24 cellular contexts compared by ENCODE assay signal in the genomic region with DNA sequence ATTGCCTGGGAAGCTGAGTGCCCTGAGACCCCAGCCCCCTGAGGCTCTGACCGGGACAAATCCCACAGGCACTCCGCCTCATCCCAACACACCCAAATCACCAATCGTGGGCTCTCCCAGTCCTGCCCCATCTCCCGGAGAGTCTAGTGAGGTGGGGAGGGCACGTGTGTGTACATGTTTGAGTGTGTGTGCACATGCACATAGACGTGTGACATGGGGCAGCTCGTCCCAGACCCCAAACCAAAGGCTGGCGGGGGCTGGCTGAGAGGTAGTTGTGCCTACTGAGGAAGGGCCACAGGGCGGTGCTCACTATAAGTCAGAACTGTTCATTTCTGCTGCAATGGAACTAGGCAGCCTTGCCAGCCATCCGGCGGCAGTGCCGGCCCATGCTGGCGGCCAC. TPM values are rescaled to one million over a fixed set of nuclear protein-coding genes. Genes with fewer than 3 reads are reported as not detected.
"Had no signal": no experiment of that assay in that cellular context is flagged by ENCODE, and none has a peak within 500 bp of the region (broad histone marks: within the 10 kb centered on the region; RNA-seq: fewer than 3 reads in every experiment).

No MANE protein-coding gene starts in this region.

- H3K27me3 ChIP-seq: SJSA1 had no signal

- H3K27ac ChIP-seq: adrenal gland, RWPE1, SJSA1 had no signal

- H3K9me3 ChIP-seq: adrenal gland, SJSA1 had no signal

- ATAC-seq: activated CD8-positive, alpha-beta T cell treated with anti-CD3 and anti-CD28 coated beads, Interleukin-2, amount 10 ng/mL, durations not matched to agents 7 days and 5 days; Panc1; T-helper 17 cell; WTC11 had no signal

- H3K4me3 ChIP-seq: adrenal gland, SJSA1 had no signal

- H3K36me3 ChIP-seq: adrenal gland, SJSA1 had no signal

- H3K4me1 ChIP-seq: SJSA1 had no signal

- DNase-seq: activated CD4-positive, alpha-beta T cell treated with anti-CD3 and anti-CD28 coated beads for 48 hours; activated CD4-positive, alpha-beta T cell treated with anti-CD3 and anti-CD28 coated beads, Interleukin-2, amount 50 U/mL, for 4 hours; activated CD4-positive, CD25-positive, alpha-beta regulatory T cell treated with anti-CD3 and anti-CD28 coated beads, Interleukin-2, amount 50 U/mL, for 72 hours; activated CD8-positive, alpha-beta memory T cell treated with anti-CD3 and anti-CD28 coated beads, Interleukin-2, amount 50 U/mL, for 48 hours; activated CD8-positive, alpha-beta T cell treated with anti-CD3 and anti-CD28 coated beads, Interleukin-2, amount 10 ng/mL, durations not matched to agents 7 days and 5 days; activated naive CD4-positive, alpha-beta T cell treated with anti-CD3 and anti-CD28 coated beads, Interleukin-2, amount 50 U/mL, for 16 hours; activated naive CD8-positive, alpha-beta T cell treated with anti-CD3 and anti-CD28 coated beads, Interleukin-2, amount 10 ng/mL, durations not matched to agents 7 days and 5 days; activated T-cell treated with anti-CD3 and anti-CD28 coated beads, Interleukin-2, amount 50 U/mL, for 1 hour; adrenal gland; Kasumi-1; NCI-H1105 treated with DMSO at 0.1 percent for 48 hours; NCI-H1436 treated with DMSO at 0.1 percent for 48 hours; NCI-H187; NCI-H2081; NCI-H510A treated with DMSO at 0.1 percent for 48 hours; NK-92 treated with Interleukin-12 subunit alpha and Interleukin-12 subunit beta, amount 100 ng/mL, for 24 hours; OCI-M1; SHP77; T-helper 17 cell; T-helper 9 cell had no signal

RNA-seq across cellular contexts. Expression of a gene that starts 26.9 kb away (rescaled TPM):
- total RNA-seq: SJSA1 had no signal
